In genomic region chr22:41302016-41302767, GRCh38 we compare ENCODE assay signal across 8 cellular contexts. TPM values are rescaled to one million over a fixed set of nuclear protein-coding genes. Genes with fewer than 3 reads are reported as not detected.
A peak's percentile ranks its signal among the peaks of the same experiment; 100 is the strongest.
DNase-seq lines count a peak whose midpoint lies in the region; ATAC-seq, FAIRE-seq and TF ChIP-seq lines count a peak whose summit lies in the region.

No MANE protein-coding gene starts in this region.

- peak overlapping the region; percentile 84 to 89 (median 86) for H3K4me3 Mint-ChIP-seq in immature natural killer cell

- TF ChIP-seq EP300 in K562 (IDR thresholded peaks at IDR 0.05; ENCODE audit: low read length), result no peak

- CTCF ChIA-PET in K562 (lab: Yijun Ruan, JAX; ENCODE audit: low intra/inter-chr PET ratio), result no interaction called here

- H3K9me3 ChIP-seq in KOPT-K1 (ENCODE audit: insufficient read depth, low read length, poor library complexity, severe bottlenecking) (no peaks in the 10 kb centered on the region), K562 (replicated peaks; ENCODE audit: control insufficient read depth, insufficient read depth, low read depth, low read length) (no peaks in the 10 kb centered on the region)

- no peak for FAIRE-seq in K562 (lab: Jason Lieb, UNC)

- peaks cover 0 to 3% (median 2%) of the 10 kb centered on the region in 3 donors for H3K27me3 Mint-ChIP-seq in immature natural killer cell (ENCODE audit: low read depth in 3 of 3)

- peaks cover 63% of the 10 kb centered on the region for H3K79me2 ChIP-seq in K562 (ENCODE audit: control insufficient read depth, insufficient read depth, low read length)

- DNase-seq in EH (ENCODE audit: low read depth) (peak; percentile 24), K562 (ENCODE audit: extremely low read depth in 1 of 4, low spot score in 3 of 4) (peak in 3 of 4 experiments; percentile 46 to 62 (median 61)), immature natural killer cell (peak; percentile 15 to 19 (median 17)), NCI-H128 (lab: John Stamatoyannopoulos, UW; ENCODE audit: unreplicated experiment) (no peak), SHP77 (lab: John Stamatoyannopoulos, UW) (no peak), posterior vena cava (ENCODE audit: low spot score) (no peak)
- peak; percentile 32 for DNase-seq in stimulated activated naive CD8-positive, alpha-beta T cell treated with anti-CD3 and anti-CD28 coated beads, Interleukin-15, Interleukin-2, amounts not matched to agents 100 U/mL and 50 U/mL, for 24 hours

- in situ Hi-C loops in K562 (cut with MboI), result no loop called here

- H3K9me3 Mint-ChIP-seq in immature natural killer cell, result no peaks in the 10 kb centered on the region

- no peaks in the 10 kb centered on the region for H3K27me3 ChIP-seq in K562 (ENCODE audit: control insufficient read depth in 2 of 2, insufficient read depth in 2 of 2, low read length in 2 of 2)

- intact Hi-C loops in K562 (cut with micrococcal nuclease) (loop anchor here (10.0 kb wide), 1 partner anchor 377 kb away; no protein-coding TSS in a partner anchor), posterior vena cava (cut with DNase I) (no loop called here)

- peaks cover 9 to 11% of the 10 kb centered on the region in 2 experiments; a peak in 4 of 5 replicates for H3K4me1 ChIP-seq in K562 (replicated peaks in 1 of 2; ENCODE audit: control insufficient read depth in 2 of 2, insufficient read depth in 2 of 2, low read length in 2 of 2)

- H3K36me3 Mint-ChIP-seq in immature natural killer cell, result no peaks in the 10 kb centered on the region

- H3K9ac ChIP-seq in K562 (ENCODE audit: insufficient read depth in 1 of 2, low read depth in 2 of 2, low read length in 2 of 2), result peak overlapping the region; percentile 95 to 98

- no peak for TF ChIP-seq POLR2A in K562 (conservative IDR thresholded peaks at IDR 0.05)

- H2AFZ ChIP-seq in K562 (ENCODE audit: low read depth, low read length), result no peak overlapping the region; the same call in 1 of the 2 replicates

- no peaks in the 10 kb centered on the region for H4K20me1 ChIP-seq in K562 (replicated peaks; ENCODE audit: control insufficient read depth, insufficient read depth, low read length)

- H3K27ac ChIP-seq in KOPT-K1 (ENCODE audit: low read depth, low read length, poor library complexity, severe bottlenecking), result peak overlapping the region; percentile 93
- H3K27ac ChIP-seq in K562 (ENCODE audit: extremely low read depth, low read depth, low read length), result peak overlapping the region; percentile 92

- ATAC-seq in K562, result peak; percentile 4; the same call in 2 of the 3 replicates
- no peak for ATAC-seq in stimulated activated naive CD8-positive, alpha-beta T cell treated with anti-CD3 and anti-CD28 coated beads, Interleukin-15, Interleukin-2, amounts not matched to agents 100 U/mL and 50 U/mL, for 24 hours

- peak overlapping the region; percentile 83 for H3K4me2 ChIP-seq in K562 (ENCODE audit: insufficient read depth, low read length)

- TF ChIP-seq CTCF in K562 (IDR thresholded peaks at IDR 0.05 in 2 of 3, conservative IDR thresholded peaks at IDR 0.05 in 1 of 3; ENCODE audit: insufficient read depth in 2 of 3, low read depth in 1 of 3, low read length in 3 of 3), result no peak

- WGBS in K562 (ENCODE audit: insufficient coverage, low coverage, missing lambda C conversion rate), result 0% methylated on average over 1 of the region's 60 CpGs

- H3K27ac Mint-ChIP-seq in immature natural killer cell, result peak overlapping the region; percentile 72 to 94 (median 82)

- BruUV-seq in K562 (replicated peaks; lab: Mats Ljungman, UMichigan), result no TSS peak

- H3K4me1 Mint-ChIP-seq in immature natural killer cell, result peaks cover 29 to 36% of the 10 kb centered on the region in 2 donors

- POLR2A ChIA-PET in K562 (lab: Yijun Ruan, JAX), result interaction anchor here (0.6 to 2.4 kb wide), 3 partner anchors 13 to 52 kb away, joined by 3 to 11 read pairs (median 8); partner anchors contain the start of gene RANGAP1

- H3K4me3 ChIP-seq in K562, result peak overlapping the region; percentile 90

- H3K36me3 ChIP-seq in KOPT-K1 (ENCODE audit: insufficient read depth, low read length) (peaks cover 22% of the 10 kb centered on the region), K562 (ENCODE audit: control insufficient read depth, insufficient read depth, low read length) (peaks cover 16% of the 10 kb centered on the region; the same call in 2 of the 3 replicates)

- no peaks in the 10 kb centered on the region for H3K9me1 ChIP-seq in K562 (ENCODE audit: control insufficient read depth, insufficient read depth, low read length)

- no peak for TF ChIP-seq RAD21 in K562 (CRISPR knock-in tag; conservative IDR thresholded peaks at IDR 0.05 in 1 of 2, IDR thresholded peaks at IDR 0.05 in 1 of 2)

TF ChIP-seq in K562, 482 proteins besides CTCF, POLR2A, EP300 and RAD21 (continues in another document):
- TF ChIP-seq ZBTB7A (IDR thresholded peaks at IDR 0.05; ENCODE audit: borderline replicate concordance, control insufficient read depth, low read depth, low read length), result peak; percentile 75
- TF ChIP-seq BRD4 (IDR thresholded peaks at IDR 0.05), result no peak
- TF ChIP-seq TAF1 (IDR thresholded peaks at IDR 0.05; ENCODE audit: control insufficient read depth, extremely low read depth, insufficient read depth, low read length, severe bottlenecking), result peak; percentile 38
- TF ChIP-seq SIN3A (IDR thresholded peaks at IDR 0.05; ENCODE audit: borderline replicate concordance in 2 of 2, control insufficient read depth in 1 of 2, low read depth in 2 of 2, low read length in 2 of 2), result 0 out of 4 replicates have a peak, but pooled peaks of 1 of the 2 experiments have one; percentile 16
- TF ChIP-seq PCBP1 (IDR thresholded peaks at IDR 0.05; ENCODE audit: low read depth, low read length, poor library complexity, severe bottlenecking), result peak; percentile 14
- peak; percentile 99 for TF ChIP-seq UBTF (IDR thresholded peaks at IDR 0.05; ENCODE audit: borderline replicate concordance in 1 of 2, low read depth in 2 of 2, low read length in 2 of 2)
- TF ChIP-seq CCNT2 (IDR thresholded peaks at IDR 0.05; ENCODE audit: borderline replicate concordance, extremely low read depth, insufficient read length, low read depth, low read length), result peak; percentile 58

RNA-seq across cellular contexts. Expression of gene ZC3H7B, which starts 0.9 kb away (rescaled TPM):
- 34.7 and 75.0 TPM in 2 replicates for total RNA-seq in K562 (2011; cell fraction: chromatin; rRNA removed; ENCODE audit: low replicate concordance)
- total RNA-seq in K562 (2011; cell fraction: nucleolus; rRNA removed), result 38.4 and 39.9 TPM in 2 replicates
- 35.9 and 42.2 TPM in 2 replicates for total RNA-seq in K562 (2011; cell fraction: nucleoplasm; rRNA removed)
- total RNA-seq in K562 (2014; rRNA removed) (35.2 and 41.1 TPM in 2 replicates), K562 (2014; rRNA removed; fragmentation: Illumina TruSeq; extraction: Trizol) (13.5 and 16.5 TPM in 2 replicates), K562 (2015; rRNA removed; fragmentation: Illumina TruSeq; extraction: Trizol) (25.8 and 26.8 TPM in 2 replicates), K562 (2021) (45.8 and 49.8 TPM in 2 replicates), posterior vena cava (10 to 100 TPM; 36.1 to 41.7 TPM)
- polyA plus RNA-seq in K562 (2011; rRNA removed) (19.0 and 25.6 TPM in 2 replicates), K562 (2014; fragmentation: Illumina TruSeq; extraction: Trizol) (30.6 and 40.0 TPM in 2 replicates), K562 (2014; fragmentation: Nextera tagmentation; extraction: Ambion mirVana) (under 1 TPM; 0.07 to 0.30 TPM), K562 (2014; rRNA removed) (38.6 and 39.0 TPM in 2 replicates), immature natural killer cell (1 to 10 TPM in 1 of 3 donors, under 1 TPM in 1, not detected in 1; 0.33 to 2.4 TPM)
- 18.6 and 31.1 TPM in 2 replicates for polyA plus RNA-seq in K562 (2011; cell fraction: cytosol; rRNA removed)
- polyA plus RNA-seq in K562 (2011; cell fraction: nucleus; rRNA removed), result 50.3 and 65.2 TPM in 2 replicates
- 35.9 and 39.0 TPM in 2 replicates for polyA plus RNA-seq in K562 (2012)
- polyA minus RNA-seq in K562 (2011; rRNA and poly(A)+ RNA removed), result 13.3 and 17.7 TPM in 2 replicates
- polyA minus RNA-seq in K562 (2011; cell fraction: cytosol; rRNA and poly(A)+ RNA removed), result 17.8 and 25.7 TPM in 2 replicates
- polyA minus RNA-seq in K562 (2011; cell fraction: nucleus; rRNA and poly(A)+ RNA removed), result 11.4 and 14.6 TPM in 2 replicates

RNA-seq across cellular contexts. Expression of gene RANGAP1, which starts 16.2 kb away (rescaled TPM):
- total RNA-seq in K562 (2011; cell fraction: chromatin; rRNA removed; ENCODE audit: low replicate concordance), result 69.2 and 159 TPM in 2 replicates
- 116 and 118 TPM in 2 replicates for total RNA-seq in K562 (2011; cell fraction: nucleolus; rRNA removed)
- 91.3 and 92.8 TPM in 2 replicates for total RNA-seq in K562 (2011; cell fraction: nucleoplasm; rRNA removed)
- total RNA-seq in K562 (2014; rRNA removed) (52.1 and 68.7 TPM in 2 replicates), K562 (2014; rRNA removed; fragmentation: Illumina TruSeq; extraction: Trizol) (21.9 and 27.5 TPM in 2 replicates), K562 (2015; rRNA removed; fragmentation: Illumina TruSeq; extraction: Trizol) (44.3 and 44.5 TPM in 2 replicates), K562 (2021) (90.2 and 104 TPM in 2 replicates), posterior vena cava (10 to 100 TPM; 26.2 to 39.4 TPM)
- polyA plus RNA-seq in K562 (2011; rRNA removed) (65.4 and 70.4 TPM in 2 replicates), K562 (2014; fragmentation: Illumina TruSeq; extraction: Trizol) (50.6 and 68.4 TPM in 2 replicates), K562 (2014; fragmentation: Nextera tagmentation; extraction: Ambion mirVana) (1 to 10 TPM; 2.1 to 3.8 TPM), K562 (2014; rRNA removed) (74.9 and 77.1 TPM in 2 replicates), immature natural killer cell (10 to 100 TPM; 10.4 to 29.9 (median 15.6) TPM)
- polyA plus RNA-seq in K562 (2011; cell fraction: cytosol; rRNA removed), result 86.4 and 144 TPM in 2 replicates
- polyA plus RNA-seq in K562 (2011; cell fraction: nucleus; rRNA removed), result 114 and 152 TPM in 2 replicates
- polyA plus RNA-seq in K562 (2012), result 65.5 and 74.0 TPM in 2 replicates
- 46.9 and 80.2 TPM in 2 replicates for polyA minus RNA-seq in K562 (2011; rRNA and poly(A)+ RNA removed)
- 59.6 and 63.5 TPM in 2 replicates for polyA minus RNA-seq in K562 (2011; cell fraction: cytosol; rRNA and poly(A)+ RNA removed)
- 26.4 and 34.2 TPM in 2 replicates for polyA minus RNA-seq in K562 (2011; cell fraction: nucleus; rRNA and poly(A)+ RNA removed)

Comparison
In these comparisons a context has a peak if more than half of its experiments do, and no peak if none do; other contexts are left out.
1. DNase-seq: peak in EH (single experiment), K562 (3 of 4), immature natural killer cell (3 of 3) and stimulated activated naive CD8-positive, alpha-beta T cell treated with anti-CD3 and anti-CD28 coated beads, Interleukin-15, Interleukin-2, amounts not matched to agents 100 U/mL and 50 U/mL, for 24 hours (single experiment); none in NCI-H128 (single experiment), SHP77 (0 of 2) and posterior vena cava (single experiment).